ENCODE assay signal across 9 cellular contexts in the genomic region with DNA sequence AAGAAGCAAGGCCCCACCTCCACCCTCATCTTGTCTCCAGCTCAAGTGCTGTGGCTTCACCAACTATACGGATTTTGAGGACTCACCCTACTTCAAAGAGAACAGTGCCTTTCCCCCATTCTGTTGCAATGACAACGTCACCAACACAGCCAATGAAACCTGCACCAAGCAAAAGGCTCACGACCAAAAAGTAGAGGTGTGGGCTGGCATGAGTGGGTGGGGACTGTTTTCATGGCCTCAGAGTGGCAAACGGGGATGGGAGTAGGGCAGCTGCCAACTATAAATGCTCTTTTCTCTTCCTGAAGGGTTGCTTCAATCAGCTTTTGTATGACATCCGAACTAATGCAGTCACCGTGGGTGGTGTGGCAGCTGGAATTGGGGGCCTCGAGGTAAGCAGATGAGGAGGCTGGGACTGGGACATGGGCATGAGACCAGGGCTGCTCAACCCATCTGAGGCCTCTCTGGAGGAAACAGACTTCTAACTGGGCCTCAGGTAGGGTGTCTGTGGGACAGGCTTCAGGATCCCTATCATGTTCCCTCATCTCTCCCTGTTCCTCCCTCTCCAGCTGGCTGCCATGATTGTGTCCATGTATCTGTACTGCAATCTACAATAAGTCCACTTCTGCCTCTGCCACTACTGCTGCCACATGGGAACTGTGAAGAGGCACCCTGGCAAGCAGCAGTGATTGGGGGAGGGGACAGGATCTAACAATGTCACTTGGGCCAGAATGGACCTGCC. TPM values are rescaled to one million over a fixed set of nuclear protein-coding genes. Genes with fewer than 3 reads are reported as not detected.
DNase-seq lines count a peak whose midpoint lies in the region; TF ChIP-seq lines count a peak whose summit lies in the region.
"Had no signal": no experiment of that assay in that cellular context is flagged by ENCODE, and none has a peak within 500 bp of the region (broad histone marks: within the 10 kb centered on the region; RNA-seq: fewer than 3 reads in every experiment).

No MANE protein-coding gene starts in this region.

- no peaks in the 10 kb centered on the region for H3K36me3 Mint-ChIP-seq in activated CD4-positive, alpha-beta T cell treated with anti-CD3 and anti-CD28 coated beads, Interleukin-2, amount 10 ng/mL, durations not matched to agents 7 days and 5 days (ENCODE audit: low read depth)
- H3K36me3 Mint-ChIP-seq in MCF 10A (ENCODE audit: insufficient read depth, unreplicated experiment): peaks cover 37% of the 10 kb centered on the region
- peaks cover 15% of the 10 kb centered on the region for H3K36me3 Mint-ChIP-seq in Caco-2 (ENCODE audit: insufficient read depth, unreplicated experiment)

- peak overlapping the region; percentile 68 for H3K27ac Mint-ChIP-seq in activated CD4-positive, alpha-beta T cell treated with anti-CD3 and anti-CD28 coated beads, Interleukin-2, amount 10 ng/mL, durations not matched to agents 7 days and 5 days
- H3K27ac Mint-ChIP-seq in MCF 10A (ENCODE audit: low read depth, unreplicated experiment) (peak overlapping the region; percentile 93), Caco-2 (ENCODE audit: unreplicated experiment) (no peak overlapping the region)
- H3K27ac Mint-ChIP-seq: activated B cell treated with CpG ODN at 0.5 μM for 24 hours had no signal

- TF ChIP-seq CTCF in MCF 10A (IDR thresholded peaks at IDR 0.05; ENCODE audit: unreplicated experiment) (no peak), Caco-2 (IDR thresholded peaks at IDR 0.05; ENCODE audit: insufficient read depth in 1 of 2, low read depth in 1 of 2, low read length in 1 of 2, severe bottlenecking in 1 of 2, unreplicated experiment in 1 of 2) (no peak)

- CTCF ChIA-PET in activated CD4-positive, alpha-beta T cell treated with anti-CD3 and anti-CD28 coated beads, Interleukin-2, amount 10 ng/mL, durations not matched to agents 7 days and 5 days (lab: Charles Lee): interaction anchor here (1.5 kb wide), 2 partner anchors 12 to 19 kb away, joined by 5 read pairs; no protein-coding TSS in a partner anchor
- CTCF ChIA-PET in MCF 10A (lab: Yijun Ruan, JAX) (interaction anchor here (0.9 to 11.5 kb wide), 3 partner anchors 36 to 147 kb away, joined by 4 to 266 read pairs (median 202); no protein-coding TSS in a partner anchor), Caco-2 (lab: Charles Lee) (no interaction called here)

- no peaks in the 10 kb centered on the region for H3K9me3 Mint-ChIP-seq in activated CD4-positive, alpha-beta T cell treated with anti-CD3 and anti-CD28 coated beads, Interleukin-2, amount 10 ng/mL, durations not matched to agents 7 days and 5 days
- H3K9me3 Mint-ChIP-seq in MCF 10A (ENCODE audit: unreplicated experiment): no peaks in the 10 kb centered on the region
- no peaks in the 10 kb centered on the region for H3K9me3 Mint-ChIP-seq in Caco-2 (ENCODE audit: unreplicated experiment)
- H3K9me3 Mint-ChIP-seq: activated B cell treated with CpG ODN at 0.5 μM for 24 hours had no signal

- peaks cover 3% of the 10 kb centered on the region for H3K27me3 Mint-ChIP-seq in activated CD4-positive, alpha-beta T cell treated with anti-CD3 and anti-CD28 coated beads, Interleukin-2, amount 10 ng/mL, durations not matched to agents 7 days and 5 days
- H3K27me3 Mint-ChIP-seq in MCF 10A (ENCODE audit: insufficient read depth, unreplicated experiment) (no peaks in the 10 kb centered on the region), Caco-2 (ENCODE audit: insufficient read depth, unreplicated experiment) (no peaks in the 10 kb centered on the region)
- H3K27me3 Mint-ChIP-seq: activated B cell treated with CpG ODN at 0.5 μM for 24 hours had no signal

- POLR2A ChIA-PET in activated CD4-positive, alpha-beta T cell treated with anti-CD3 and anti-CD28 coated beads, Interleukin-2, amount 10 ng/mL, durations not matched to agents 7 days and 5 days (lab: Charles Lee): no interaction called here
- POLR2A ChIA-PET in MCF 10A (lab: Yijun Ruan, JAX): interaction anchor here (0.8 to 6.6 kb wide), 4 partner anchors 11 to 60 kb away, joined by 3 to 125 read pairs (median 30); a partner anchor contains a TSS
- POLR2A ChIA-PET in Caco-2 (lab: Charles Lee): no interaction called here

- peaks cover 10% of the 10 kb centered on the region for H3K4me1 ChIP-seq in Caco-2

- no peak for DNase-seq in activated CD4-positive, alpha-beta T cell treated with anti-CD3 and anti-CD28 coated beads, Interleukin-2, amount 10 ng/mL, durations not matched to agents 7 days and 5 days
- DNase-seq in MCF 10A (ENCODE audit: unreplicated experiment): no peak
- peak; percentile 40 to 67 for DNase-seq in stimulated activated CD4-positive, alpha-beta T cell treated with anti-CD3 and anti-CD28 coated beads, Interleukin-4, amount 100 ng/mL, for 48 hours (ENCODE audit: low read depth in 2 of 2)
- DNase-seq in GM19238 (ENCODE audit: insufficient read length, low spot score): no peak
- DNase-seq in ecto neural progenitor cell (ENCODE audit: low spot score): no peak
- no peak for DNase-seq in Caco-2
- DNase-seq: activated B cell treated with CpG ODN at 0.5 μM for 24 hours had no signal

- H3K4me3 ChIP-seq in Caco-2 (ENCODE audit: low read depth, low read length): no peak overlapping the region

- H3K4me3 Mint-ChIP-seq in activated CD4-positive, alpha-beta T cell treated with anti-CD3 and anti-CD28 coated beads, Interleukin-2, amount 10 ng/mL, durations not matched to agents 7 days and 5 days: no peak overlapping the region
- no peak overlapping the region for H3K4me3 Mint-ChIP-seq in MCF 10A (ENCODE audit: unreplicated experiment)
- H3K4me3 Mint-ChIP-seq in Caco-2 (ENCODE audit: unreplicated experiment): no peak overlapping the region
- H3K4me3 Mint-ChIP-seq: activated B cell treated with CpG ODN at 0.5 μM for 24 hours had no signal

- H3K9me3 ChIP-seq in Caco-2: no peaks in the 10 kb centered on the region

- BruUV-seq in MCF 10A (replicated peaks; lab: Mats Ljungman, UMichigan) (TSS peak; percentile 50), Caco-2 (replicated peaks; lab: Mats Ljungman, UMichigan) (no TSS peak)

- H3K36me3 ChIP-seq in Caco-2 (ENCODE audit: control insufficient read depth, insufficient read depth, low read length): no peaks in the 10 kb centered on the region

- H3K4me1 Mint-ChIP-seq in activated CD4-positive, alpha-beta T cell treated with anti-CD3 and anti-CD28 coated beads, Interleukin-2, amount 10 ng/mL, durations not matched to agents 7 days and 5 days: peaks cover 14% of the 10 kb centered on the region
- H3K4me1 Mint-ChIP-seq in MCF 10A (ENCODE audit: insufficient read depth, unreplicated experiment) (peaks cover 38% of the 10 kb centered on the region), Caco-2 (ENCODE audit: low read depth, unreplicated experiment) (no peaks in the 10 kb centered on the region)

- no peaks in the 10 kb centered on the region for H3K27me3 ChIP-seq in Caco-2 (replicated peaks; ENCODE audit: control insufficient read depth, insufficient read depth, low read length)

- intact Hi-C loops in MCF 10A (cut with micrococcal nuclease): loop anchor here (5.0 kb wide), 1 partner anchor 162 kb away; no protein-coding TSS in a partner anchor
- intact Hi-C loops in Caco-2 (cut with micrococcal nuclease; ENCODE audit: unreplicated experiment): no loop called here

RNA-seq across cellular contexts. Expression of a gene that starts 8.8 kb away (rescaled TPM):
- total RNA-seq in activated CD4-positive, alpha-beta T cell treated with anti-CD3 and anti-CD28 coated beads, Interleukin-2, amount 10 ng/mL, durations not matched to agents 7 days and 5 days: not detected
- total RNA-seq in MCF 10A (2022) (not detected in 2 replicates), Caco-2 (2022) (not detected in 2 replicates)
- total RNA-seq: activated B cell treated with CpG ODN at 0.5 μM for 24 hours, endothelial cell of umbilical vein, NCI-H460 had no signal

RNA-seq across cellular contexts. Expression of a gene that starts 10.2 kb away (rescaled TPM):
- total RNA-seq in activated CD4-positive, alpha-beta T cell treated with anti-CD3 and anti-CD28 coated beads, Interleukin-2, amount 10 ng/mL, durations not matched to agents 7 days and 5 days: not detected
- 22.7 and 41.7 TPM in 2 replicates for total RNA-seq in MCF 10A (2022)
- 0.34 and 0.44 TPM in 2 replicates for total RNA-seq in Caco-2 (2022)
- total RNA-seq: activated B cell treated with CpG ODN at 0.5 μM for 24 hours had no signal

RNA-seq across cellular contexts. Expression of a gene that starts 13.1 kb away (rescaled TPM):
- 10 to 100 TPM; 32.0 to 33.4 TPM for total RNA-seq in activated CD4-positive, alpha-beta T cell treated with anti-CD3 and anti-CD28 coated beads, Interleukin-2, amount 10 ng/mL, durations not matched to agents 7 days and 5 days
- total RNA-seq in MCF 10A (2022) (85.4 and 90.7 TPM in 2 replicates), Caco-2 (2022) (34.9 TPM in 2 replicates)

RNA-seq across cellular contexts. Expression of a gene that starts 18.0 kb away (rescaled TPM):
- not detected for total RNA-seq in activated CD4-positive, alpha-beta T cell treated with anti-CD3 and anti-CD28 coated beads, Interleukin-2, amount 10 ng/mL, durations not matched to agents 7 days and 5 days
- total RNA-seq in MCF 10A (2022): 3.6 and 4.1 TPM in 2 replicates
- not detected in 2 replicates for total RNA-seq in Caco-2 (2022)
- total RNA-seq: activated B cell treated with CpG ODN at 0.5 μM for 24 hours, NCI-H460 had no signal

RNA-seq across cellular contexts. Expression of a gene that starts 52.7 kb away (rescaled TPM):
- total RNA-seq in activated CD4-positive, alpha-beta T cell treated with anti-CD3 and anti-CD28 coated beads, Interleukin-2, amount 10 ng/mL, durations not matched to agents 7 days and 5 days: 1 to 10 TPM; 3.5 to 3.9 TPM
- total RNA-seq in MCF 10A (2022) (8.0 and 9.3 TPM in 2 replicates), Caco-2 (2022) (2.2 and 3.6 TPM in 2 replicates)

Comparison
In these comparisons a context has a peak if more than half of its experiments do, and no peak if none do; other contexts are left out.
1. DNase-seq: peak in stimulated activated CD4-positive, alpha-beta T cell treated with anti-CD3 and anti-CD28 coated beads, Interleukin-4, amount 100 ng/mL, for 48 hours (2 of 2); none in activated CD4-positive, alpha-beta T cell treated with anti-CD3 and anti-CD28 coated beads, Interleukin-2, amount 10 ng/mL, durations not matched to agents 7 days and 5 days (single experiment), MCF 10A (single experiment), GM19238 (single experiment), ecto neural progenitor cell (single experiment) and Caco-2 (0 of 2).
2. RNA of a gene that starts 10.2 kb away (total RNA-seq): 22.7 to 41.7 TPM in MCF 10A; 0.34 to 0.44 TPM in Caco-2 and not detected in activated CD4-positive, alpha-beta T cell treated with anti-CD3 and anti-CD28 coated beads, Interleukin-2, amount 10 ng/mL, durations not matched to agents 7 days and 5 days; every median in the first group is over 10 times any median in the second.